8 cellular contexts compared by ENCODE assay signal in the genomic region with DNA sequence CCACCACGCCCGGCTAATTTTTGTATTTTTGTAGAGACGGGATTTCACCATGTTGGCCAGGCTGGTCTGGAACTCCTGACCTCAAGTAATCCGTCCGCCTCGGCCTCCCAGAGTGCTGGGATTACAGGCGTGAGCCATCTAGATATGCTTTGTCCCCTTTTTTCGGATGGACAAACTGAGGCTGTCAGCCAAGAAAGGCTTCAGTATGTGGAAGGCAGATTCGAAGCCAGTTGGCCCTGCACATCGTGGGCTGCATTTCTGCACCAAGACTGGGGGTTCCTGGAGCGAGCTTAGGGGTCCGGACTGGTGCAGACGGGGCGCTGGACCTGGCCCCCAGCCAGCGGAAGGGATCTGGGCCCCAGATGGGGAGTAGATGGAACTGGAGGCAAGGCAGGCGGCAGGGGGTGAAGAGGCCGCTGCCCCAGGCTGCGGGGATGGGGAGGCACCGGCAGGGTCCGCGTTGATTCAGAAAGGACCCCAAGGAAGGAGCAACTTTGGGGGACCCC. TPM values are rescaled to one million over a fixed set of nuclear protein-coding genes. Genes with fewer than 3 reads are reported as not detected.
DNase-seq lines count a peak whose midpoint lies in the region; ATAC-seq and TF ChIP-seq lines count a peak whose summit lies in the region.

No MANE protein-coding gene starts in this region.

- intact Hi-C loops in PC-9 (cut with micrococcal nuclease; ENCODE audit: unreplicated experiment): no loop called here

- H4K20me1 ChIP-seq in PC-9 (ENCODE audit: insufficient read depth): no peaks in the 10 kb centered on the region

- H3K4me3 ChIP-seq in PC-9 (no peak overlapping the region), fibroblast of villous mesenchyme (ENCODE audit: low read depth, low read length) (peak overlapping the region; percentile 69), skeletal muscle satellite cell (ENCODE audit: low read length) (peak overlapping the region; percentile 74)

- no peak overlapping the region for H3K27ac ChIP-seq in PC-9

- CTCF ChIA-PET in PC-9 (lab: Charles Lee): no interaction called here

- POLR2A ChIA-PET in PC-9 (lab: Charles Lee; ENCODE audit: unreplicated experiment): no interaction called here

- H3K36me3 ChIP-seq in PC-9 (ENCODE audit: low read depth) (no peaks in the 10 kb centered on the region), skeletal muscle satellite cell (ENCODE audit: insufficient read depth, low read length) (no peaks in the 10 kb centered on the region)

- no peaks in the 10 kb centered on the region for H3K9me2 ChIP-seq in PC-9 (ENCODE audit: insufficient read depth)

- no peaks in the 10 kb centered on the region for H3K27me3 ChIP-seq in PC-9 (ENCODE audit: insufficient read depth, low read depth)
- no peaks in the 10 kb centered on the region for H3K27me3 ChIP-seq in skeletal muscle satellite cell (ENCODE audit: control insufficient read depth, insufficient read depth, low read length)

- peaks cover 13% of the 10 kb centered on the region for H3K4me1 ChIP-seq in PC-9 (replicated peaks; ENCODE audit: insufficient read depth)
- H3K4me1 ChIP-seq in skeletal muscle satellite cell (ENCODE audit: control insufficient read depth, insufficient read depth, low read length): peaks cover 37% of the 10 kb centered on the region

- H3K9ac ChIP-seq in skeletal muscle satellite cell (ENCODE audit: low read depth, low read length): peak overlapping the region; percentile 90

- H3K9me3 ChIP-seq in PC-9 (ENCODE audit: insufficient read depth, low read depth): no peaks in the 10 kb centered on the region
- no peaks in the 10 kb centered on the region for H3K9me3 ChIP-seq in skeletal muscle satellite cell (replicated peaks; ENCODE audit: low read length)

- no TSS peak for BruUV-seq in PC-9 (replicated peaks; lab: Mats Ljungman, UMichigan)

- TF ChIP-seq CTCF in PC-9 (conservative IDR thresholded peaks at IDR 0.05): no peak
- no peak for TF ChIP-seq CTCF in fibroblast of villous mesenchyme (IDR thresholded peaks at IDR 0.05; ENCODE audit: insufficient read depth, low read depth, low read length)

- no peak overlapping the region for H2AFZ ChIP-seq in PC-9

- H3K79me2 ChIP-seq in PC-9 (ENCODE audit: low read depth): no peaks in the 10 kb centered on the region

- ATAC-seq in GM19452 (IDR thresholded peaks at IDR 0.05; ENCODE audit: unreplicated experiment) (peak; percentile 13), GM21526 (IDR thresholded peaks at IDR 0.05; ENCODE audit: low FRiP score, unreplicated experiment) (no peak), HG03442 (IDR thresholded peaks at IDR 0.05; ENCODE audit: unreplicated experiment) (no peak)

- DNase-seq in PC-9: no peak
- DNase-seq in fibroblast of villous mesenchyme (ENCODE audit: low read depth): no peak
- DNase-seq in NCI-H2227 (lab: John Stamatoyannopoulos, UW; ENCODE audit: unreplicated experiment): no peak
- DNase-seq in D341Med (ENCODE audit: low spot score): no peak

- peak overlapping the region; percentile 91 for H3K4me2 ChIP-seq in PC-9
- H3K4me2 ChIP-seq in skeletal muscle satellite cell (ENCODE audit: low read length): peak overlapping the region; percentile 98

- peaks cover 48% of the 10 kb centered on the region for H3F3A ChIP-seq in PC-9 (ENCODE audit: insufficient read depth, low read depth)

RNA-seq across cellular contexts. Expression of gene JUND, which starts 9.7 kb away (rescaled TPM):
- total RNA-seq in PC-9 (2021): 115 and 150 TPM in 2 replicates
- 111 and 150 TPM in 2 replicates for total RNA-seq in fibroblast of villous mesenchyme
- total RNA-seq in skeletal muscle satellite cell (2012; rRNA removed): 41.8 and 46.7 TPM in 2 replicates

RNA-seq across cellular contexts. Expression of gene IQCN, which starts 16.8 kb away (rescaled TPM):
- total RNA-seq in PC-9 (2021) (5.6 and 7.3 TPM in 2 replicates), fibroblast of villous mesenchyme (0.86 and 0.97 TPM in 2 replicates)
- 0.22 and 0.25 TPM in 2 replicates for total RNA-seq in skeletal muscle satellite cell (2012; rRNA removed)

RNA-seq across cellular contexts. Expression of gene LSM4, which starts 31.8 kb away (rescaled TPM):
- total RNA-seq in PC-9 (2021) (291 and 323 TPM in 2 replicates), fibroblast of villous mesenchyme (131 and 143 TPM in 2 replicates)
- total RNA-seq in skeletal muscle satellite cell (2012; rRNA removed): 146 and 166 TPM in 2 replicates

RNA-seq across cellular contexts. Expression of gene PGPEP1, which starts 49.3 kb away (rescaled TPM):
- total RNA-seq in PC-9 (2021) (42.0 and 53.6 TPM in 2 replicates), fibroblast of villous mesenchyme (24.8 and 29.8 TPM in 2 replicates)
- total RNA-seq in skeletal muscle satellite cell (2012; rRNA removed): 8.7 and 13.7 TPM in 2 replicates
